22 cellular contexts compared by ENCODE assay signal in the genomic region with DNA sequence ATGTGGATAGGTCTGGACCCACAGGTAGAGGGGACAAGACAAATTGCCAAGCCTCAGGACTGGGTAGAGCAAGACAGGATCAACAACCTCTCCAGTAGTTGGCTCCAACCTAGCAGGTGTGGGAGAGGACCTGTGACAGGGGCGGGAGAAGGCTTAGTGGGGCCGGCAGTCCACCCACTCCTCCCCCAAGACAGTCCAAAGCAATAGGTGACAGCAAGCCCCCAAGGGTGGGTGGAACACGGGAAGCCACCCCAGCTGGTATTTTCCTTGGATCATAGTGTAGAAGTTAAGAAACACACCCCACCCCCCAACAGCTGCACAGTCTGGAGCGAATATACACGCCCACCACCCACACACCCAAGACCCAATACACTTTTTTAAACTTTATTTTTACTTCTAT. TPM values are rescaled to one million over a fixed set of nuclear protein-coding genes. Genes with fewer than 3 reads are reported as not detected.
A peak's percentile ranks its signal among the peaks of the same experiment; 100 is the strongest.
DNase-seq lines count a peak whose midpoint lies in the region; ATAC-seq, FAIRE-seq and TF ChIP-seq lines count a peak whose summit lies in the region.
"Had no signal": no experiment of that assay in that cellular context is flagged by ENCODE, and none has a peak within 500 bp of the region (broad histone marks: within the 10 kb centered on the region; RNA-seq: fewer than 3 reads in every experiment).

No MANE protein-coding gene starts in this region.

- no peak overlapping the region for H2BK12ac ChIP-seq in mesenchymal stem cell (ENCODE audit: low read length in 2 of 2)

- no peaks in the 10 kb centered on the region for H3K27me3 Mint-ChIP-seq in activated T-helper 1 cell treated with anti-CD3 and anti-CD28 coated beads, Interleukin-12 subunit alpha, Interleukin-12 subunit beta, Interleukin-2, Interleukin-4 antibody, amounts not matched to agents 30 ng/mL and 10 ng/mL and 1 ng/mL, durations not matched to agents 14 hours and 24 hours and 36 hours (ENCODE audit: insufficient read depth)
- H3K27me3 Mint-ChIP-seq: B cell; CD4-positive, CD25-positive, alpha-beta regulatory T cell had no signal

- no peak overlapping the region for H3K9ac ChIP-seq in mesenchymal stem cell (ENCODE audit: low read length)
- H3K9ac ChIP-seq: BLaER1 had no signal

- no peak overlapping the region for H2BK120ac ChIP-seq in mesenchymal stem cell (ENCODE audit: low read depth, low read length)

- H4K8ac ChIP-seq in mesenchymal stem cell (ENCODE audit: low read length) = no peak overlapping the region

- no peaks in the 10 kb centered on the region for H3K4me1 ChIP-seq in HEK293 (ENCODE audit: control insufficient read depth, insufficient read depth, low read length)
- peaks cover 1% of the 10 kb centered on the region for H3K4me1 ChIP-seq in mesenchymal stem cell (ENCODE audit: control insufficient read depth, insufficient read depth, low read depth, low read length)
- H3K4me1 ChIP-seq: Caco-2 had no signal

- no peak overlapping the region for H3K14ac ChIP-seq in mesenchymal stem cell (ENCODE audit: low read length in 2 of 2)

- FAIRE-seq in RCC 7860 (lab: Jason Lieb, UNC) = no peak
- FAIRE-seq: A204.1, G401.6, GM12892 had no signal

- no peaks in the 10 kb centered on the region for H3K9me3 Mint-ChIP-seq in activated T-helper 1 cell treated with anti-CD3 and anti-CD28 coated beads, Interleukin-12 subunit alpha, Interleukin-12 subunit beta, Interleukin-2, Interleukin-4 antibody, amounts not matched to agents 30 ng/mL and 10 ng/mL and 1 ng/mL, durations not matched to agents 14 hours and 24 hours and 36 hours
- H3K9me3 Mint-ChIP-seq: CD4-positive, CD25-positive, alpha-beta regulatory T cell; CD8-positive, alpha-beta T cell; GM23338; H9; HFFc6 had no signal

- H3K27me3 ChIP-seq in mesenchymal stem cell (ENCODE audit: control insufficient read depth in 1 of 2, insufficient read depth in 1 of 2, low read length in 2 of 2) = no peaks in the 10 kb centered on the region
- H3K27me3 ChIP-seq: BLaER1 had no signal

- H2BK15ac ChIP-seq in mesenchymal stem cell (ENCODE audit: low read depth, poor library complexity, severe bottlenecking) = peak overlapping the region; percentile 68

- H3K79me1 ChIP-seq in mesenchymal stem cell (replicated peaks; ENCODE audit: low read length, poor library complexity, severe bottlenecking) = peaks cover 3% of the 10 kb centered on the region

- no peak overlapping the region for H3K4me3 Mint-ChIP-seq in activated T-helper 1 cell treated with anti-CD3 and anti-CD28 coated beads, Interleukin-12 subunit alpha, Interleukin-12 subunit beta, Interleukin-2, Interleukin-4 antibody, amounts not matched to agents 30 ng/mL and 10 ng/mL and 1 ng/mL, durations not matched to agents 14 hours and 24 hours and 36 hours
- H3K4me3 Mint-ChIP-seq: B cell; CD8-positive, alpha-beta T cell; GM23338; H9; HFFc6 had no signal

- ATAC-seq in left cardiac atrium = no peak
- ATAC-seq: CD8-positive, alpha-beta T cell; GM23338; HCT116 had no signal

- CTCF ChIA-PET in HEK293 (lab: Yijun Ruan, JAX) = no interaction called here

- H3K36me3 ChIP-seq in HEK293 (ENCODE audit: control insufficient read depth in 2 of 2, insufficient read depth in 1 of 2, low read length in 2 of 2) (no peaks in the 10 kb centered on the region), mesenchymal stem cell (ENCODE audit: control insufficient read depth in 1 of 2, insufficient read depth in 2 of 2, low read depth in 1 of 2, low read length in 2 of 2) (peaks cover 0 to under 1% of the 10 kb centered on the region in 2 experiments)
- H3K36me3 ChIP-seq: BLaER1 had no signal

- H3K9me3 ChIP-seq in HEK293 (ENCODE audit: control insufficient read depth, insufficient read depth, low read depth, low read length) (no peaks in the 10 kb centered on the region), mesenchymal stem cell (ENCODE audit: control insufficient read depth, low read length) (no peaks in the 10 kb centered on the region)
- H3K9me3 ChIP-seq: BLaER1, Caco-2 had no signal

- intact Hi-C loops in activated T-helper 1 cell treated with anti-CD3 and anti-CD28 coated beads, Interleukin-12 subunit alpha, Interleukin-12 subunit beta, Interleukin-2, Interleukin-4 antibody, amounts not matched to agents 30 ng/mL and 10 ng/mL and 1 ng/mL, durations not matched to agents 14 hours and 24 hours and 36 hours (cut with micrococcal nuclease) = no loop called here
- intact Hi-C loops in left cardiac atrium (cut with DNase I) = no loop called here

- no peak overlapping the region for H3K4me3 ChIP-seq in HEK293 (ENCODE audit: low read depth, low read length)
- H3K4me3 ChIP-seq in mesenchymal stem cell (ENCODE audit: insufficient read depth in 1 of 2, low read depth in 1 of 2, low read length in 2 of 2) = no peak overlapping the region
- H3K4me3 ChIP-seq: BLaER1, GM23338 had no signal

- no peak overlapping the region for H2AK5ac ChIP-seq in mesenchymal stem cell (ENCODE audit: low read length, severe bottlenecking)

- no peak for TF ChIP-seq CTCF in HEK293 (tag by site-specific recombination; IDR thresholded peaks at IDR 0.05)

- peaks cover 5% of the 10 kb centered on the region for H3K36me3 Mint-ChIP-seq in activated T-helper 1 cell treated with anti-CD3 and anti-CD28 coated beads, Interleukin-12 subunit alpha, Interleukin-12 subunit beta, Interleukin-2, Interleukin-4 antibody, amounts not matched to agents 30 ng/mL and 10 ng/mL and 1 ng/mL, durations not matched to agents 14 hours and 24 hours and 36 hours (ENCODE audit: low read depth)
- H3K36me3 Mint-ChIP-seq: CD4-positive, CD25-positive, alpha-beta regulatory T cell had no signal

- H3K27ac Mint-ChIP-seq in activated T-helper 1 cell treated with anti-CD3 and anti-CD28 coated beads, Interleukin-12 subunit alpha, Interleukin-12 subunit beta, Interleukin-2, Interleukin-4 antibody, amounts not matched to agents 30 ng/mL and 10 ng/mL and 1 ng/mL, durations not matched to agents 14 hours and 24 hours and 36 hours = peak overlapping the region; percentile 23
- H3K27ac Mint-ChIP-seq: B cell; CD4-positive, CD25-positive, alpha-beta regulatory T cell; CD8-positive, alpha-beta T cell; GM23338; HFFc6 had no signal

- no peak overlapping the region for H2AFZ ChIP-seq in mesenchymal stem cell (ENCODE audit: low read depth, low read length)
- H2AFZ ChIP-seq: GM23338 had no signal

- WGBS in mesenchymal stem cell = no CpG with 5 or more reads among the region's 5 CpGs

- H3K18ac ChIP-seq in mesenchymal stem cell (ENCODE audit: low read depth in 1 of 2, low read length in 2 of 2) = no peak overlapping the region

- POLR2A ChIA-PET in HEK293 (lab: Yijun Ruan, JAX) = interaction anchor here (0.7 kb wide), 1 partner anchor 126 kb away, joined by 3 read pairs; no protein-coding TSS in a partner anchor

- H2BK5ac ChIP-seq in mesenchymal stem cell (ENCODE audit: low read depth, low read length, poor library complexity, severe bottlenecking) = peak overlapping the region; percentile 26

- peaks cover 16% of the 10 kb centered on the region for H3K4me1 Mint-ChIP-seq in activated T-helper 1 cell treated with anti-CD3 and anti-CD28 coated beads, Interleukin-12 subunit alpha, Interleukin-12 subunit beta, Interleukin-2, Interleukin-4 antibody, amounts not matched to agents 30 ng/mL and 10 ng/mL and 1 ng/mL, durations not matched to agents 14 hours and 24 hours and 36 hours (ENCODE audit: low read depth)

- H3K4me2 ChIP-seq in mesenchymal stem cell (ENCODE audit: low read length, poor library complexity, severe bottlenecking) = no peak overlapping the region
- H3K4me2 ChIP-seq: BLaER1, GM23338 had no signal

- H3K27ac ChIP-seq in HEK293 (ENCODE audit: extremely low read depth, low read depth, low read length) (no peak overlapping the region), mesenchymal stem cell (ENCODE audit: low read length, poor library complexity, severe bottlenecking) (no peak overlapping the region)
- H3K27ac ChIP-seq: 22Rv1, BLaER1, C4-2B had no signal

- no peak for DNase-seq in activated T-helper 1 cell treated with anti-CD3 and anti-CD28 coated beads, Interleukin-12 subunit alpha, Interleukin-12 subunit beta, Interleukin-2, Interleukin-4 antibody, amounts not matched to agents 30 ng/mL and 10 ng/mL and 1 ng/mL, durations not matched to agents 14 hours and 24 hours and 36 hours (ENCODE audit: low spot score)
- DNase-seq in mesenchymal stem cell (no peak), HK-2 (ENCODE audit: unreplicated experiment) (no peak), RCC 7860 (ENCODE audit: low spot score) (no peak), left cardiac atrium (no peak)
- DNase-seq: Caco-2; CD4-positive, CD25-positive, alpha-beta regulatory T cell; CD8-positive, alpha-beta T cell; DMS153; DND-41; H9; HFFc6 had no signal

- no peak overlapping the region for H4K91ac ChIP-seq in mesenchymal stem cell (ENCODE audit: low read length)

- H3K4ac ChIP-seq in mesenchymal stem cell (ENCODE audit: low read depth in 1 of 2, low read length in 2 of 2) = no peak overlapping the region

- no peak overlapping the region for H3K23ac ChIP-seq in mesenchymal stem cell (ENCODE audit: low read length in 2 of 2)

RNA-seq across cellular contexts. Expression of a gene that starts 4.1 kb away (rescaled TPM):
- total RNA-seq in activated T-helper 1 cell treated with anti-CD3 and anti-CD28 coated beads, Interleukin-12 subunit alpha, Interleukin-12 subunit beta, Interleukin-2, Interleukin-4 antibody, amounts not matched to agents 30 ng/mL and 10 ng/mL and 1 ng/mL, durations not matched to agents 14 hours and 24 hours and 36 hours = 56.4 and 58.7 TPM in 2 replicates
- polyA plus RNA-seq in mesenchymal stem cell (2013, experiment 1 of 2) = 80.0 TPM
- 81.0 TPM for polyA plus RNA-seq in mesenchymal stem cell (2013, experiment 2 of 2)
- total RNA-seq in left cardiac atrium = 10 to 100 TPM; 45.8 to 53.4 TPM

RNA-seq across cellular contexts. Expression of a gene that starts 18.8 kb away (rescaled TPM):
- total RNA-seq in activated T-helper 1 cell treated with anti-CD3 and anti-CD28 coated beads, Interleukin-12 subunit alpha, Interleukin-12 subunit beta, Interleukin-2, Interleukin-4 antibody, amounts not matched to agents 30 ng/mL and 10 ng/mL and 1 ng/mL, durations not matched to agents 14 hours and 24 hours and 36 hours = 0.34 and 0.49 TPM in 2 replicates
- 0.47 TPM for polyA plus RNA-seq in mesenchymal stem cell (2013, experiment 1 of 2)
- polyA plus RNA-seq in mesenchymal stem cell (2013, experiment 2 of 2) = 0.37 TPM
- total RNA-seq in left cardiac atrium = 1 to 10 TPM; 1.1 to 1.2 TPM
- polyA plus RNA-seq: CD4-positive, CD25-positive, alpha-beta regulatory T cell had no signal

RNA-seq across cellular contexts. Expression of a gene that starts 44.3 kb away (rescaled TPM):
- 2.1 and 3.3 TPM in 2 replicates for total RNA-seq in activated T-helper 1 cell treated with anti-CD3 and anti-CD28 coated beads, Interleukin-12 subunit alpha, Interleukin-12 subunit beta, Interleukin-2, Interleukin-4 antibody, amounts not matched to agents 30 ng/mL and 10 ng/mL and 1 ng/mL, durations not matched to agents 14 hours and 24 hours and 36 hours
- 9.2 TPM for polyA plus RNA-seq in mesenchymal stem cell (2013, experiment 1 of 2)
- polyA plus RNA-seq in mesenchymal stem cell (2013, experiment 2 of 2) = 9.4 TPM
- total RNA-seq in left cardiac atrium = 1 to 10 TPM; 9.8 to 10.0 TPM
- total RNA-seq: CD4-positive, CD25-positive, alpha-beta regulatory T cell had no signal

RNA-seq across cellular contexts. Expression of a gene that starts 44.8 kb away (rescaled TPM):
- 14.9 and 15.1 TPM in 2 replicates for total RNA-seq in activated T-helper 1 cell treated with anti-CD3 and anti-CD28 coated beads, Interleukin-12 subunit alpha, Interleukin-12 subunit beta, Interleukin-2, Interleukin-4 antibody, amounts not matched to agents 30 ng/mL and 10 ng/mL and 1 ng/mL, durations not matched to agents 14 hours and 24 hours and 36 hours
- polyA plus RNA-seq in mesenchymal stem cell (2013, experiment 1 of 2) = 11.3 TPM
- 12.2 TPM for polyA plus RNA-seq in mesenchymal stem cell (2013, experiment 2 of 2)
- 1 to 10 TPM; 5.5 to 6.6 TPM for total RNA-seq in left cardiac atrium

RNA-seq across cellular contexts. Expression of a gene that starts 45.0 kb away (rescaled TPM):
- 25.3 and 26.1 TPM in 2 replicates for total RNA-seq in activated T-helper 1 cell treated with anti-CD3 and anti-CD28 coated beads, Interleukin-12 subunit alpha, Interleukin-12 subunit beta, Interleukin-2, Interleukin-4 antibody, amounts not matched to agents 30 ng/mL and 10 ng/mL and 1 ng/mL, durations not matched to agents 14 hours and 24 hours and 36 hours
- 6.5 TPM for polyA plus RNA-seq in mesenchymal stem cell (2013, experiment 1 of 2)
- 5.2 TPM for polyA plus RNA-seq in mesenchymal stem cell (2013, experiment 2 of 2)
- 1 to 10 TPM; 7.6 to 8.2 TPM for total RNA-seq in left cardiac atrium
